Comparison of ENCODE assay signal across 8 cellular contexts in the genomic region with DNA sequence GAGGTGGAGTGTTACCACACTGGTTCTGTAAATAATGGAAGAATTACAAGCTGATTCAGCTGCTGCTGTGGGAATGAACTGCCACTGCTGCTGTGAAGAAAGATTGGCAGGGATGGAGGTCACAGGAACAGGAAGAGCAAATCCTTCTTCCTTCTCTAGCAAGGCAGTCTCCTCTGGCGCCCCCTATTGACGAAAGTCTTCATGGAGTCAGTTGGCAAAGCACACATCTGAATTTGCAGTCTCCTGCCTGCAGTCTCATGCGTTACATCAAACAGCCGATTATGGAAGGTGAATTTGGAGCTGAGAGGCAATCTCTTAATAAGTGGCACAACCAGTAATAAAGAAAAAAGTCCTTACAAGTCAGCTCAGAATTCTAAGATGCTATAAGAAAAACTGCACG.
DNase-seq lines count a peak whose midpoint lies in the region; ATAC-seq, FAIRE-seq and TF ChIP-seq lines count a peak whose summit lies in the region.

No MANE protein-coding gene starts in this region.

- H2AK5ac ChIP-seq in IMR-90 (ENCODE audit: low read depth, low read length): no peak overlapping the region

- ATAC-seq in IMR-90 (ENCODE audit: low read depth): no peak
- peak; percentile 19 for ATAC-seq in left ventricle myocardium superior
- no peak for ATAC-seq in HG03025 (IDR thresholded peaks at IDR 0.05; ENCODE audit: low FRiP score, unreplicated experiment)
- no peak for ATAC-seq in GM21717 (IDR thresholded peaks at IDR 0.05; ENCODE audit: unreplicated experiment)

- H3K9me3 ChIP-seq in IMR-90 (ENCODE audit: control insufficient read depth, insufficient read depth, low read length) (no peaks in the 10 kb centered on the region), WERI-Rb-1 (ENCODE audit: severe bottlenecking) (peaks cover 2% of the 10 kb centered on the region)

- no peaks in the 10 kb centered on the region for H3K79me1 ChIP-seq in IMR-90 (ENCODE audit: low read depth in 1 of 2, low read length in 2 of 2)

- in situ Hi-C loops in IMR-90 (cut with MboI; ENCODE audit: low sequenced_read_pairs): no loop called here

- no TSS peak for BruUV-seq in IMR-90 (replicated peaks; lab: Mats Ljungman, UMichigan)

- WGBS in IMR-90 (ENCODE audit: extremely low coverage in 2 of 2, insufficient read length in 1 of 2), 2 experiments: no CpG with 5 or more reads among the region's 5 CpGs

- H3K27me3 ChIP-seq in IMR-90 (ENCODE audit: control insufficient read depth, insufficient read depth, low read length) (no peaks in the 10 kb centered on the region; the same call in 1 of the 2 replicates), WERI-Rb-1 (ENCODE audit: insufficient read depth, low read depth, severe bottlenecking) (no peaks in the 10 kb centered on the region)

- H3K14ac ChIP-seq in IMR-90 (replicated peaks; ENCODE audit: low read depth, low read length): no peak overlapping the region

- no peak overlapping the region for H3K4ac ChIP-seq in IMR-90 (ENCODE audit: low read depth, low read length)

- no peak overlapping the region for H3K9ac ChIP-seq in IMR-90 (ENCODE audit: low read depth, low read length)

- CTCF ChIA-PET in IMR-90 (lab: Yijun Ruan, JAX): interaction anchor here (0.7 kb wide), 1 partner anchor 12 kb away, joined by 3 read pairs; no protein-coding TSS in a partner anchor

- no peaks in the 10 kb centered on the region for H3K9me1 ChIP-seq in IMR-90 (ENCODE audit: insufficient read depth, low read length)

- FAIRE-seq in D721Med (lab: Jason Lieb, UNC): no peak

- no peak overlapping the region for H4K8ac ChIP-seq in IMR-90 (ENCODE audit: low read depth in 2 of 2, low read length in 2 of 2)

- TF ChIP-seq CTCF in D721Med (IDR thresholded peaks at IDR 0.05; ENCODE audit: insufficient read depth, missing control alignments) (peak; percentile 39), IMR-90 (conservative IDR thresholded peaks at IDR 0.05; ENCODE audit: low read depth, low read length) (peak; percentile 42), WERI-Rb-1 (IDR thresholded peaks at IDR 0.05; ENCODE audit: low read depth, low read length) (peak; percentile 85)

- H4K20me1 ChIP-seq in IMR-90 (ENCODE audit: insufficient read depth, low read length): no peaks in the 10 kb centered on the region

- no peak overlapping the region for H2BK20ac ChIP-seq in IMR-90 (ENCODE audit: low read depth, low read length)

- DNase-seq in D721Med (ENCODE audit: insufficient read length, low spot score): no peak
- peak; percentile 32 for DNase-seq in IMR-90
- DNase-seq in WERI-Rb-1: peak; percentile 80
- peak; percentile 40 for DNase-seq in left ventricle myocardium superior
- peak; percentile 5 for DNase-seq in stimulated activated CD4-positive, alpha-beta T cell treated with anti-CD3 and anti-CD28 coated beads, Interleukin-4, amount 100 ng/mL, for 24 hours
- no peak for DNase-seq in activated T-cell treated with anti-CD3 and anti-CD28 coated beads, Interleukin-2, amount 50 U/mL, for 1 hour

- H4K91ac ChIP-seq in IMR-90 (ENCODE audit: insufficient read depth, low read depth, low read length): no peak overlapping the region

- no peak overlapping the region for H3K4me3 ChIP-seq in IMR-90 (ENCODE audit: insufficient read depth, low read depth, low read length)
- H3K4me3 ChIP-seq in WERI-Rb-1 (ENCODE audit: low read depth, low read length): no peak overlapping the region

- H3K23ac ChIP-seq in IMR-90 (ENCODE audit: low read depth, low read length): no peak overlapping the region

- H2AFZ ChIP-seq in IMR-90 (replicated peaks; ENCODE audit: low read length, poor library complexity): no peak overlapping the region

- no peak overlapping the region for H3K18ac ChIP-seq in IMR-90 (ENCODE audit: low read depth, low read length)

- H3K27ac ChIP-seq in IMR-90 (ENCODE audit: insufficient read depth, low read length) (no peak overlapping the region), WERI-Rb-1 (no peak overlapping the region)

- POLR2A ChIA-PET in IMR-90 (lab: Charles Lee; ENCODE audit: unreplicated experiment): no interaction called here

- H2BK5ac ChIP-seq in IMR-90 (ENCODE audit: low read depth, low read length, poor library complexity, severe bottlenecking): no peak overlapping the region

- H3K4me2 ChIP-seq in IMR-90 (ENCODE audit: low read depth, low read length): no peak overlapping the region

- H3K36me3 ChIP-seq in IMR-90 (ENCODE audit: control insufficient read depth, insufficient read depth, low read length) (no peaks in the 10 kb centered on the region), WERI-Rb-1 (no peaks in the 10 kb centered on the region)

- H2BK120ac ChIP-seq in IMR-90 (ENCODE audit: low read depth, low read length): no peak overlapping the region

- no peak overlapping the region for H3K56ac ChIP-seq in IMR-90 (ENCODE audit: extremely low read depth, insufficient read depth, low read length)

- TF ChIP-seq RAD21 in IMR-90 (IDR thresholded peaks at IDR 0.05; ENCODE audit: low read length): peak; percentile 41

- H2AK9ac ChIP-seq in IMR-90 (replicated peaks; ENCODE audit: low read depth, low read length, poor library complexity): no peak overlapping the region

- no peak overlapping the region for H2BK15ac ChIP-seq in IMR-90 (ENCODE audit: low read depth, low read length)

- TF ChIP-seq POLR2A in IMR-90 (IDR thresholded peaks at IDR 0.05; ENCODE audit: low read depth, low read length): no peak

- dilution Hi-C loops in IMR-90 (cut with HindIII; ENCODE audit: low sequenced_read_pairs, unreplicated experiment): no loop called here

- intact Hi-C loops in IMR-90 (cut with micrococcal nuclease): no loop called here
- intact Hi-C loops in left ventricle myocardium superior (cut with micrococcal nuclease): no loop called here

- H4K5ac ChIP-seq in IMR-90 (ENCODE audit: low read depth, low read length): no peak overlapping the region

- no peaks in the 10 kb centered on the region for H3K4me1 ChIP-seq in IMR-90 (ENCODE audit: control insufficient read depth, insufficient read depth, low read length)

TF ChIP-seq in IMR-90, 13 proteins besides CTCF, POLR2A, EP300 and RAD21:
- TF ChIP-seq BHLHE40 (IDR thresholded peaks at IDR 0.05; ENCODE audit: low read depth, low read length): no peak
- TF ChIP-seq FOS (IDR thresholded peaks at IDR 0.05; ENCODE audit: low read depth, low read length): no peak
- TF ChIP-seq NFE2L2 (IDR thresholded peaks at IDR 0.05; ENCODE audit: low read depth, low read length): no peak
- TF ChIP-seq SMC3 (IDR thresholded peaks at IDR 0.05; ENCODE audit: low read depth, low read length): peak; percentile 21; the same call in 1 of the 2 replicates

Comparison
In these comparisons a context has a peak if more than half of its experiments do, and no peak if none do; other contexts are left out.
1. DNase-seq: peak in IMR-90 (single experiment), WERI-Rb-1 (single experiment), left ventricle myocardium superior (single experiment) and stimulated activated CD4-positive, alpha-beta T cell treated with anti-CD3 and anti-CD28 coated beads, Interleukin-4, amount 100 ng/mL, for 24 hours (single experiment); none in D721Med (single experiment) and activated T-cell treated with anti-CD3 and anti-CD28 coated beads, Interleukin-2, amount 50 U/mL, for 1 hour (single experiment).
2. Peak in every context shown above with its lines, with median percentiles within 50 percentile points of each other: CTCF ChIP-seq.